In genomic region chr17:17712268-17712924, GRCh38 we compare ENCODE assay signal across 8 cellular contexts. TPM values are rescaled to one million over a fixed set of nuclear protein-coding genes. Genes with fewer than 3 reads are reported as not detected.
A peak's percentile ranks its signal among the peaks of the same experiment; 100 is the strongest.
DNase-seq lines count a peak whose midpoint lies in the region; ATAC-seq, FAIRE-seq and TF ChIP-seq lines count a peak whose summit lies in the region.

No MANE protein-coding gene starts in this region.

- peak overlapping the region; percentile 79 to 80 for H3K27ac Mint-ChIP-seq in natural killer cell

- no peaks in the 10 kb centered on the region for H3K36me3 Mint-ChIP-seq in natural killer cell

- no peak for TF ChIP-seq CTCF in natural killer cell (IDR thresholded peaks at IDR 0.05)

- H3K9me3 ChIP-seq in BLaER1 treated with 17β-estradiol and CSF1 and Interleukin-3, amounts not matched to agents 10 nM and 100 nM (replicated peaks in 1 of 11), result no peaks in the 10 kb centered on the region
- no peaks in the 10 kb centered on the region for H3K9me3 ChIP-seq in small intestine (ENCODE audit: control insufficient read depth, low read depth)

- ATAC-seq in GM19328 (IDR thresholded peaks at IDR 0.05; ENCODE audit: unreplicated experiment) (peak; percentile 66), HG03520 (IDR thresholded peaks at IDR 0.05; ENCODE audit: unreplicated experiment) (peak; percentile 79), natural killer cell (peak; percentile 86 to 89 (median 86))

- H3K27me3 ChIP-seq in BLaER1 treated with 17β-estradiol and CSF1 and Interleukin-3, amounts not matched to agents 10 nM and 100 nM, result no peaks in the 10 kb centered on the region
- no peaks in the 10 kb centered on the region for H3K27me3 ChIP-seq in small intestine (ENCODE audit: control insufficient read depth in 2 of 2, insufficient read depth in 2 of 2, low read length in 2 of 2)

- WGBS in small intestine, 3 donors, result 71 to 89% (median 74%) methylated on average over 5 of the region's 5 CpGs

- peak overlapping the region; percentile 55 for H3K4me3 Mint-ChIP-seq in natural killer cell

- no peaks in the 10 kb centered on the region for H3K27me3 Mint-ChIP-seq in natural killer cell (ENCODE audit: low read depth in 2 of 2)

- H3K9me3 Mint-ChIP-seq in natural killer cell, result no peaks in the 10 kb centered on the region

- H3K4me1 Mint-ChIP-seq in natural killer cell, result peaks cover 33 to 45% of the 10 kb centered on the region in 2 donors

- H4K20me1 ChIP-seq in BLaER1 treated with 17β-estradiol and CSF1 and Interleukin-3, amounts not matched to agents 10 nM and 100 nM, result peaks cover 99 to 100% (median 100%) of the 10 kb centered on the region in 11 experiments

- H3K4me3 ChIP-seq in BLaER1 treated with 17β-estradiol and CSF1 and Interleukin-3, amounts not matched to agents 10 nM and 100 nM, result peak overlapping the region in 2 of 10 experiments; percentile 21 to 26; a peak in 5 of 20 replicates
- no peak overlapping the region for H3K4me3 ChIP-seq in small intestine (ENCODE audit: low read depth in 1 of 2, low read length in 2 of 2)

- H3K4me2 ChIP-seq in BLaER1 treated with 17β-estradiol and CSF1 and Interleukin-3, amounts not matched to agents 10 nM and 100 nM, result peak overlapping the region; percentile 79 to 94 (median 85)

- DNase-seq in natural killer cell (peak; percentile 33), HuH-7 (ENCODE audit: low spot score) (no peak), DMS79 (lab: John Stamatoyannopoulos, UW) (no peak), small intestine (no peak)

- H3K9ac ChIP-seq in BLaER1 treated with 17β-estradiol and CSF1 and Interleukin-3, amounts not matched to agents 10 nM and 100 nM, result peak overlapping the region in 10 of 11 experiments; percentile 31 to 62 (median 56); a peak in 18 of 22 replicates

- FAIRE-seq in small intestine (lab: Jason Lieb, UNC), result no peak

- peaks cover 52 to 88% (median 81%) of the 10 kb centered on the region in 10 experiments for H3K4me1 ChIP-seq in BLaER1 treated with 17β-estradiol and CSF1 and Interleukin-3, amounts not matched to agents 10 nM and 100 nM
- H3K4me1 ChIP-seq in small intestine (ENCODE audit: control insufficient read depth in 2 of 2, insufficient read depth in 1 of 2, low read depth in 1 of 2, low read length in 1 of 2), result peaks cover 2 to 9% of the 10 kb centered on the region in 2 donors

- peak overlapping the region in 10 of 11 experiments; percentile 50 to 79 (median 74); a peak in 21 of 22 replicates for H3K27ac ChIP-seq in BLaER1 treated with 17β-estradiol and CSF1 and Interleukin-3, amounts not matched to agents 10 nM and 100 nM
- H3K27ac ChIP-seq in angular gyrus (ENCODE audit: low read depth, low read length) (peak overlapping the region; percentile 62), small intestine (ENCODE audit: low read depth in 1 of 2, low read length in 1 of 2) (peak overlapping the region in 1 of 2 donors; percentile 14)

- H3K36me3 ChIP-seq in BLaER1 treated with 17β-estradiol and CSF1 and Interleukin-3, amounts not matched to agents 10 nM and 100 nM, result peaks cover 0 to 17% (median 7%) of the 10 kb centered on the region in 11 experiments; a peak in 11 of 22 replicates
- H3K36me3 ChIP-seq in small intestine (ENCODE audit: control insufficient read depth in 2 of 2, insufficient read depth in 2 of 2, low read length in 2 of 2), result no peaks in the 10 kb centered on the region

- intact Hi-C loops in natural killer cell (cut with micrococcal nuclease), result loop anchor here (5.0 kb wide), 1 partner anchor 40 kb away; no protein-coding TSS in a partner anchor

RNA-seq across cellular contexts. Expression of gene RAI1, which starts 31.1 kb away (rescaled TPM):
- 10 to 100 TPM; 39.8 to 55.0 (median 49.4) TPM for total RNA-seq in natural killer cell
- polyA plus RNA-seq in small intestine, result 1 to 10 TPM; 2.4 to 9.3 (median 3.1) TPM
